Comparison of ENCODE assay signal across 3 cellular contexts in genomic region chr5:167745868-167746267, GRCh38.
TF ChIP-seq lines count a peak whose summit lies in the region.

No MANE protein-coding gene starts in this region.

TF ChIP-seq in A549, 52 proteins besides CTCF, POLR2A, EP300 and RAD21:
- TF ChIP-seq EHF (CRISPR knock-in tag; IDR thresholded peaks at IDR 0.05) = no peak
- no peak for TF ChIP-seq CHD2 (IDR thresholded peaks at IDR 0.05; ENCODE audit: low read length, partially characterized antibody)
- TF ChIP-seq ESRRA (IDR thresholded peaks at IDR 0.05; ENCODE audit: borderline replicate concordance, low read length) = no peak
- TF ChIP-seq POLR2AphosphoS2 (conservative IDR thresholded peaks at IDR 0.05; ENCODE audit: low read length) = no peak
- no peak for TF ChIP-seq NFE2L2 (conservative IDR thresholded peaks at IDR 0.05; ENCODE audit: low read length)
- TF ChIP-seq MAFK (IDR thresholded peaks at IDR 0.05; ENCODE audit: partially characterized antibody) = peak; percentile 71
- TF ChIP-seq TP53 (CRISPR knock-in tag; IDR thresholded peaks at IDR 0.05) = no peak
TF ChIP-seq in A549: peak in this region for 1.

TF ChIP-seq in IMR-90, 13 proteins besides CTCF, POLR2A, EP300 and RAD21:
- TF ChIP-seq CEBPB (IDR thresholded peaks at IDR 0.05; ENCODE audit: low read depth, low read length) (no peak), MAFK (IDR thresholded peaks at IDR 0.05; ENCODE audit: low read depth, low read length) (peak; percentile 49)

TF ChIP-seq in K562, 482 proteins besides CTCF, POLR2A, EP300 and RAD21:
- TF ChIP-seq MCM2 (IDR thresholded peaks at IDR 0.05; ENCODE audit: low read depth) = no peak
- TF ChIP-seq ZNF280A (IDR thresholded peaks at IDR 0.05; ENCODE audit: low read depth, partially characterized antibody) = no peak
- no peak for TF ChIP-seq EHMT2 (IDR thresholded peaks at IDR 0.05)
- no peak for TF ChIP-seq GATAD2A (IDR thresholded peaks at IDR 0.05)
- TF ChIP-seq ZNF316 (IDR thresholded peaks at IDR 0.05) = 0 out of 2 replicates have a peak, but pooled peaks have one; percentile 10
